Comparison of ENCODE assay signal across 26 cellular contexts in the genomic region with DNA sequence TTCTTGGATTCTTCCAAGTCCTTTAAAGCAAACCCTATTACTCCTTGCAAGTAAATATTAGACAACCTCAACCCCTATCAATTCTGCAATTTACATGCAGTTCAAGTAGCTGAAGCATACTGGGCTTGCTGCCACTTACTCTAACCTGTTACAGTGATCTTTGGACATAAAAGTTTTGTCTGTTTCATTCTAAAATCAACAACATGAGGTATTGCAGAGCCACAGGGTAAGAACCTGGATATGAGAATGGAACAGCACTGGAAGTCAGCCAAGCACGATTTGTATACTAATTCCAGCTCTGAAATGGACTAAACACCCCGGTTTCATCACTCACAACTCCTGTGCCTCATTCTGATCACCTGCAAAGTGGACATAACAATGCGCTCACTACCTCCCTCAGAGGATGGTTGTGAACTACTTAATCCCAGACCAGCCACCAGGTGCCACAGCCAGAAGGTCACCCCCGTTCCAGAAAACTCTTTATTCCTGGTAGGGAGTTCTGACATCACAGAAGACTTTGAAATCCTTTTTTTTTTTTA.
"Had no signal": no experiment of that assay in that cellular context is flagged by ENCODE, and none has a peak within 500 bp of the region (broad histone marks: within the 10 kb centered on the region; RNA-seq: fewer than 3 reads in every experiment).

No MANE protein-coding gene starts in this region.

- H3K9me3 Mint-ChIP-seq: activated CD4-positive, alpha-beta memory T cell treated with anti-CD3 and anti-CD28 coated beads, Interleukin-2, amount 10 ng/mL, durations not matched to agents 7 days and 5 days; activated naive CD8-positive, alpha-beta T cell treated with anti-CD3 and anti-CD28 coated beads, Interleukin-2, amount 10 ng/mL, durations not matched to agents 7 days and 5 days; activated T-helper 17 cell treated with anti-CD3 and anti-CD28 coated beads, Interleukin-2, amount 50 U/mL, for 72 hours; endodermal cell; neural progenitor cell; stimulated activated naive CD8-positive, alpha-beta T cell treated with anti-CD3 and anti-CD28 coated beads, Interleukin-15, amount 100 ng/mL, for 72 hours; T-helper 2 cell treated with Interferon-gamma antibody and Interleukin-4, amounts not matched to agents 5 μg/mL and 100 μg/mL, for 36 hours; WTC11 had no signal

- DNase-seq: activated CD4-positive, alpha-beta memory T cell treated with anti-CD3 and anti-CD28 coated beads, Interleukin-2, amount 10 ng/mL, durations not matched to agents 7 days and 5 days; activated CD4-positive, alpha-beta T cell treated with anti-CD3 and anti-CD28 coated beads for 36 hours; activated CD8-positive, alpha-beta memory T cell treated with anti-CD3 and anti-CD28 coated beads, Interleukin-2, amount 10 ng/mL, durations not matched to agents 7 days and 5 days; activated naive CD4-positive, alpha-beta T cell; activated naive CD8-positive, alpha-beta T cell treated with anti-CD3 and anti-CD28 coated beads, Interleukin-2, amount 10 ng/mL, durations not matched to agents 7 days and 5 days; amygdala; body of pancreas; central memory CD4-positive, alpha-beta T cell; colonic mucosa; endodermal cell; foreskin melanocyte; glutamatergic neuron; kidney; left lung; mammary epithelial cell; right cardiac atrium; small intestine; stimulated activated CD4-positive, alpha-beta T cell treated with anti-CD3 and anti-CD28 coated beads, Interleukin-4, amount 100 ng/mL, for 1 hour; stimulated activated naive CD8-positive, alpha-beta T cell treated with anti-CD3 and anti-CD28 coated beads, Interleukin-15, amount 100 ng/mL, for 72 hours had no signal

- H3K4me3 ChIP-seq: body of pancreas, colonic mucosa, left lung, neural progenitor cell, prostate gland had no signal

- H3K27ac Mint-ChIP-seq: activated CD4-positive, alpha-beta memory T cell treated with anti-CD3 and anti-CD28 coated beads, Interleukin-2, amount 10 ng/mL, durations not matched to agents 7 days and 5 days; activated CD4-positive, alpha-beta T cell treated with anti-CD3 and anti-CD28 coated beads for 36 hours; activated CD8-positive, alpha-beta memory T cell treated with anti-CD3 and anti-CD28 coated beads, Interleukin-2, amount 10 ng/mL, durations not matched to agents 7 days and 5 days; activated naive CD8-positive, alpha-beta T cell treated with anti-CD3 and anti-CD28 coated beads, Interleukin-2, amount 10 ng/mL, durations not matched to agents 7 days and 5 days; activated T-helper 17 cell treated with anti-CD3 and anti-CD28 coated beads, Interleukin-2, amount 50 U/mL, for 72 hours; endodermal cell; neural progenitor cell; stimulated activated naive CD8-positive, alpha-beta T cell treated with anti-CD3 and anti-CD28 coated beads, Interleukin-15, amount 100 ng/mL, for 72 hours; T-helper 2 cell treated with Interferon-gamma antibody and Interleukin-4, amounts not matched to agents 5 μg/mL and 100 μg/mL, for 36 hours; type B pancreatic cell; WTC11 had no signal

- H3K4me1 ChIP-seq: colonic mucosa, left lung, neural progenitor cell, prostate gland had no signal

- H3K27ac ChIP-seq: body of pancreas, colonic mucosa, epithelial cell of prostate, left lung, neural progenitor cell, prostate gland had no signal

- ATAC-seq: activated CD4-positive, alpha-beta T cell treated with anti-CD3 and anti-CD28 coated beads for 36 hours; activated CD8-positive, alpha-beta memory T cell treated with anti-CD3 and anti-CD28 coated beads, Interleukin-2, amount 10 ng/mL, durations not matched to agents 7 days and 5 days; activated T-helper 17 cell treated with anti-CD3 and anti-CD28 coated beads, Interleukin-2, amount 50 U/mL, for 72 hours; body of pancreas; left lung; right cardiac atrium; stimulated activated naive CD8-positive, alpha-beta T cell treated with anti-CD3 and anti-CD28 coated beads, Interleukin-15, amount 100 ng/mL, for 72 hours; WTC11 had no signal

- H3K36me3 ChIP-seq: colonic mucosa, left lung, neural progenitor cell, prostate gland had no signal

- H3K27me3 Mint-ChIP-seq: activated CD4-positive, alpha-beta T cell treated with anti-CD3 and anti-CD28 coated beads for 36 hours; stimulated activated naive CD8-positive, alpha-beta T cell treated with anti-CD3 and anti-CD28 coated beads, Interleukin-15, amount 100 ng/mL, for 72 hours; type B pancreatic cell had no signal

- H3K27me3 ChIP-seq: body of pancreas, colonic mucosa, left lung, neural progenitor cell had no signal

- H3K4me3 Mint-ChIP-seq: activated CD4-positive, alpha-beta memory T cell treated with anti-CD3 and anti-CD28 coated beads, Interleukin-2, amount 10 ng/mL, durations not matched to agents 7 days and 5 days; activated CD4-positive, alpha-beta T cell treated with anti-CD3 and anti-CD28 coated beads for 36 hours; activated CD8-positive, alpha-beta memory T cell treated with anti-CD3 and anti-CD28 coated beads, Interleukin-2, amount 10 ng/mL, durations not matched to agents 7 days and 5 days; activated naive CD8-positive, alpha-beta T cell treated with anti-CD3 and anti-CD28 coated beads, Interleukin-2, amount 10 ng/mL, durations not matched to agents 7 days and 5 days; activated T-helper 17 cell treated with anti-CD3 and anti-CD28 coated beads, Interleukin-2, amount 50 U/mL, for 72 hours; endodermal cell; neural progenitor cell; stimulated activated naive CD8-positive, alpha-beta T cell treated with anti-CD3 and anti-CD28 coated beads, Interleukin-15, amount 100 ng/mL, for 72 hours; T-helper 2 cell treated with Interferon-gamma antibody and Interleukin-4, amounts not matched to agents 5 μg/mL and 100 μg/mL, for 36 hours; type B pancreatic cell; WTC11 had no signal

- H3K4me1 Mint-ChIP-seq: activated CD4-positive, alpha-beta memory T cell treated with anti-CD3 and anti-CD28 coated beads, Interleukin-2, amount 10 ng/mL, durations not matched to agents 7 days and 5 days; activated naive CD8-positive, alpha-beta T cell treated with anti-CD3 and anti-CD28 coated beads, Interleukin-2, amount 10 ng/mL, durations not matched to agents 7 days and 5 days; activated T-helper 17 cell treated with anti-CD3 and anti-CD28 coated beads, Interleukin-2, amount 50 U/mL, for 72 hours; endodermal cell; neural progenitor cell; WTC11 had no signal

- FAIRE-seq: kidney, small intestine had no signal

- H3K36me3 Mint-ChIP-seq: activated CD8-positive, alpha-beta memory T cell treated with anti-CD3 and anti-CD28 coated beads, Interleukin-2, amount 10 ng/mL, durations not matched to agents 7 days and 5 days; activated naive CD8-positive, alpha-beta T cell treated with anti-CD3 and anti-CD28 coated beads, Interleukin-2, amount 10 ng/mL, durations not matched to agents 7 days and 5 days; neural progenitor cell; type B pancreatic cell; WTC11 had no signal

- H3K9me3 ChIP-seq: body of pancreas, colonic mucosa, left lung, prostate gland had no signal
